In the genomic region with DNA sequence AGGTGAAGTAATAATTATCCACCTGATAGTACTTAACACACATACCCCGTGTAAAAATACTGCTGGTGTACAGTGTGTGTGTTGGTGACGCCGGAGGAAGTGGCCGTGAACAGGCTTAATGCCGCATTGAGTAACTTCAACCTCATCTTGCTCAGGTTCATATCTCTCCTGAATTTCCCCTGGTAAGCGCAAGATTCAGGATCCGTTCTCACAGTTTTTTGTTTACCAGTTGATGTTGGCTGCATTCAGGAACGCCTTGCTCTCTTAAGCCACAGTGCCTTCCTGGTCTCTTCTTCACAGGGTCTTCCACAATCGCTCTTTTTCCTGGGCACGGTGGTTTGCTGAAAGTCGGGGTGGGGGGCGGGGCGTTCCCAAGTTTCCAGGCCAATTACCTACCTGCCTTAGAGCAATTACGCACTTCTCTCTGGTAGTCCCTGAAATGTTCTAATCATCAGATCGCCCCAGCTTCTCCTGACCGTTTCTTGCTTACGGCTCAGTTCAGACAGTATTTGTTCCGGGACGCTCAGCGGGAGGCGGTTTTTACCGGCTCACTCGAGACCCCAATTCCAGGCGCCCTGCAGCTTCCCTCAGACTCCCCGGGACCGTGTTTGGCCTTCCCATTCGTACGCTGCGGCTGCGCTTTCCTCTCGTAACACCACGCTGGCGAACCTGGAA, we compare ENCODE assay signal across 1 cellular context.
TF ChIP-seq lines count a peak whose summit lies in the region.

No MANE protein-coding gene starts in this region.

TF ChIP-seq in HEK293, 187 proteins besides CTCF, POLR2A, EP300 and RAD21 (continued from another document and continues in another):
- TF ChIP-seq, protein P1, sequence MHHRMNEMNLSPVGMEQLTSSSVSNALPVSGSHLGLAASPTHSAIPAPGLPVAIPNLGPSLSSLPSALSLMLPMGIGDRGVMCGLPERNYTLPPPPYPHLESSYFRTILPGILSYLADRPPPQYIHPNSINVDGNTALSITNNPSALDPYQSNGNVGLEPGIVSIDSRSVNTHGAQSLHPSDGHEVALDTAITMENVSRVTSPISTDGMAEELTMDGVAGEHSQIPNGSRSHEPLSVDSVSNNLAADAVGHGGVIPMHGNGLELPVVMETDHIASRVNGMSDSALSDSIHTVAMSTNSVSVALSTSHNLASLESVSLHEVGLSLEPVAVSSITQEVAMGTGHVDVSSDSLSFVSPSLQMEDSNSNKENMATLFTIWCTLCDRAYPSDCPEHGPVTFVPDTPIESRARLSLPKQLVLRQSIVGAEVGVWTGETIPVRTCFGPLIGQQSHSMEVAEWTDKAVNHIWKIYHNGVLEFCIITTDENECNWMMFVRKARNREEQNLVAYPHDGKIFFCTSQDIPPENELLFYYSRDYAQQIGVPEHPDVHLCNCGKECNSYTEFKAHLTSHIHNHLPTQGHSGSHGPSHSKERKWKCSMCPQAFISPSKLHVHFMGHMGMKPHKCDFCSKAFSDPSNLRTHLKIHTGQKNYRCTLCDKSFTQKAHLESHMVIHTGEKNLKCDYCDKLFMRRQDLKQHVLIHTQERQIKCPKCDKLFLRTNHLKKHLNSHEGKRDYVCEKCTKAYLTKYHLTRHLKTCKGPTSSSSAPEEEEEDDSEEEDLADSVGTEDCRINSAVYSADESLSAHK (tag by site-specific recombination; IDR thresholded peaks at IDR 0.05): peak; percentile 57; the same call in 1 of the 2 replicates
- TF ChIP-seq ZNF521 (tag by site-specific recombination; IDR thresholded peaks at IDR 0.05) (no peak), REST (tag by site-specific recombination; IDR thresholded peaks at IDR 0.05) (peak; percentile 51; the same call in 1 of the 2 replicates), ZNF600 (tag by site-specific recombination; IDR thresholded peaks at IDR 0.05) (peak; percentile 83), MZF1 (tag by site-specific recombination; IDR thresholded peaks at IDR 0.05; ENCODE audit: borderline replicate concordance) (no peak), ZNF510 (tag by site-specific recombination; IDR thresholded peaks at IDR 0.05; ENCODE audit: insufficient replicate concordance) (no peak), ZNF175 (tag by site-specific recombination; IDR thresholded peaks at IDR 0.05) (no peak), ZFP37 (tag by site-specific recombination; IDR thresholded peaks at IDR 0.05) (0 out of 2 replicates have a peak, but pooled peaks have one; percentile 29), ZNF157 (tag by site-specific recombination; IDR thresholded peaks at IDR 0.05) (no peak), ZNF555 (tag by site-specific recombination; conservative IDR thresholded peaks at IDR 0.05) (no peak), ZNF776 (tag by site-specific recombination; IDR thresholded peaks at IDR 0.05; ENCODE audit: borderline replicate concordance) (no peak), ZFP41 (tag by site-specific recombination; IDR thresholded peaks at IDR 0.05; ENCODE audit: borderline replicate concordance) (no peak), ZNF394 (tag by site-specific recombination; IDR thresholded peaks at IDR 0.05; ENCODE audit: borderline replicate concordance) (peak; percentile 87), YY2 (tag by site-specific recombination; IDR thresholded peaks at IDR 0.05) (no peak), ZNF426 (tag by site-specific recombination; IDR thresholded peaks at IDR 0.05) (no peak), BCL11A (tag by site-specific recombination; IDR thresholded peaks at IDR 0.05; ENCODE audit: low read depth) (no peak), GLIS1 (tag by site-specific recombination; IDR thresholded peaks at IDR 0.05) (peak; percentile 62), ZNF354C (tag by site-specific recombination; IDR thresholded peaks at IDR 0.05; ENCODE audit: borderline replicate concordance, low read depth) (no peak), MYNN (tag by site-specific recombination; IDR thresholded peaks at IDR 0.05; ENCODE audit: borderline replicate concordance) (no peak), ZNF488 (tag by site-specific recombination; IDR thresholded peaks at IDR 0.05) (no peak), REPIN1 (tag by site-specific recombination; IDR thresholded peaks at IDR 0.05; ENCODE audit: low read depth) (no peak), ZNF24 (tag by site-specific recombination; IDR thresholded peaks at IDR 0.05) (peak; percentile 65; the same call in 1 of the 2 replicates), ZNF146 (tag by site-specific recombination; IDR thresholded peaks at IDR 0.05) (0 out of 2 replicates have a peak, but pooled peaks have one; percentile 17), ZNF248 (tag by site-specific recombination; IDR thresholded peaks at IDR 0.05) (no peak), PRDM1 (tag by site-specific recombination; IDR thresholded peaks at IDR 0.05) (no peak), ZNF280C (tag by site-specific recombination; IDR thresholded peaks at IDR 0.05) (no peak), WT1 (tag by site-specific recombination; IDR thresholded peaks at IDR 0.05) (peak; percentile 31; the same call in 1 of the 2 replicates), ZNF660 (tag by site-specific recombination; IDR thresholded peaks at IDR 0.05) (peak; percentile 69), KLF10 (tag by site-specific recombination; IDR thresholded peaks at IDR 0.05) (no peak), ZNF747 (tag by site-specific recombination; IDR thresholded peaks at IDR 0.05) (no peak), ZNF2 (tag by site-specific recombination; IDR thresholded peaks at IDR 0.05) (peak; percentile 89), ZBTB26 (tag by site-specific recombination; optimal IDR thresholded peaks at IDR 0.05) (no peak), ZNF792 (tag by site-specific recombination; IDR thresholded peaks at IDR 0.05) (no peak), ZNF777 (tag by site-specific recombination; IDR thresholded peaks at IDR 0.05; ENCODE audit: borderline replicate concordance) (no peak), KLF7 (tag by site-specific recombination; IDR thresholded peaks at IDR 0.05; ENCODE audit: borderline replicate concordance) (0 out of 2 replicates have a peak, but pooled peaks have one; percentile 4), ZNF558 (tag by site-specific recombination; IDR thresholded peaks at IDR 0.05) (no peak), ZNF560 (tag by site-specific recombination; IDR thresholded peaks at IDR 0.05; ENCODE audit: borderline replicate concordance) (no peak), GFI1B (tag by site-specific recombination; IDR thresholded peaks at IDR 0.05) (no peak), ZBTB1 (tag by site-specific recombination; IDR thresholded peaks at IDR 0.05) (no peak), ZNF184 (tag by site-specific recombination; IDR thresholded peaks at IDR 0.05) (no peak), EGR2 (tag by site-specific recombination; IDR thresholded peaks at IDR 0.05; ENCODE audit: low read depth) (no peak), ZNF843 (tag by site-specific recombination; IDR thresholded peaks at IDR 0.05) (no peak), ZNF670 (tag by site-specific recombination; IDR thresholded peaks at IDR 0.05; ENCODE audit: low read depth) (no peak), ZNF549 (tag by site-specific recombination; IDR thresholded peaks at IDR 0.05) (no peak), ZNF362 (tag by site-specific recombination; IDR thresholded peaks at IDR 0.05) (no peak)
- TF ChIP-seq, protein P2, sequence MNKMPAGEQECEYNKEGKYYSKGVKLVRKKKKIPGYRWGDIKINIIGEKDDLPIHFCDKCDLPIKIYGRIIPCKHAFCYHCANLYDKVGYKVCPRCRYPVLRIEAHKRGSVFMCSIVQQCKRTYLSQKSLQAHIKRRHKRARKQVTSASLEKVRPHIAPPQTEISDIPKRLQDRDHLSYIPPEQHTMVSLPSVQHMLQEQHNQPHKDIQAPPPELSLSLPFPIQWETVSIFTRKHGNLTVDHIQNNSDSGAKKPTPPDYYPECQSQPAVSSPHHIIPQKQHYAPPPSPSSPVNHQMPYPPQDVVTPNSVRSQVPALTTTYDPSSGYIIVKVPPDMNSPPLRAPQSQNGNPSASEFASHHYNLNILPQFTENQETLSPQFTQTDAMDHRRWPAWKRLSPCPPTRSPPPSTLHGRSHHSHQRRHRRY (tag by site-specific recombination; IDR thresholded peaks at IDR 0.05): no peak
- TF ChIP-seq, protein P3, sequence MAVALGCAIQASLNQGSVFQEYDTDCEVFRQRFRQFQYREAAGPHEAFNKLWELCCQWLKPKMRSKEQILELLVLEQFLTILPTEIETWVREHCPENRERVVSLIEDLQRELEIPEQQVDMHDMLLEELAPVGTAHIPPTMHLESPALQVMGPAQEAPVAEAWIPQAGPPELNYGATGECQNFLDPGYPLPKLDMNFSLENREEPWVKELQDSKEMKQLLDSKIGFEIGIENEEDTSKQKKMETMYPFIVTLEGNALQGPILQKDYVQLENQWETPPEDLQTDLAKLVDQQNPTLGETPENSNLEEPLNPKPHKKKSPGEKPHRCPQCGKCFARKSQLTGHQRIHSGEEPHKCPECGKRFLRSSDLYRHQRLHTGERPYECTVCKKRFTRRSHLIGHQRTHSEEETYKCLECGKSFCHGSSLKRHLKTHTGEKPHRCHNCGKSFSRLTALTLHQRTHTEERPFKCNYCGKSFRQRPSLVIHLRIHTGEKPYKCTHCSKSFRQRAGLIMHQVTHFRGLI (tag by site-specific recombination; IDR thresholded peaks at IDR 0.05): no peak
- TF ChIP-seq, protein P4, sequence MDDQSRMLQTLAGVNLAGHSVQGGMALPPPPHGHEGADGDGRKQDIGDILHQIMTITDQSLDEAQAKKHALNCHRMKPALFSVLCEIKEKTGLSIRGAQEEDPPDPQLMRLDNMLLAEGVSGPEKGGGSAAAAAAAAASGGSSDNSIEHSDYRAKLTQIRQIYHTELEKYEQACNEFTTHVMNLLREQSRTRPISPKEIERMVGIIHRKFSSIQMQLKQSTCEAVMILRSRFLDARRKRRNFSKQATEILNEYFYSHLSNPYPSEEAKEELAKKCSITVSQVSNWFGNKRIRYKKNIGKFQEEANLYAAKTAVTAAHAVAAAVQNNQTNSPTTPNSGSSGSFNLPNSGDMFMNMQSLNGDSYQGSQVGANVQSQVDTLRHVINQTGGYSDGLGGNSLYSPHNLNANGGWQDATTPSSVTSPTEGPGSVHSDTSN (CRISPR knock-in tag; IDR thresholded peaks at IDR 0.05): no peak
